Comparison of ENCODE assay signal across 8 cellular contexts in the genomic region with DNA sequence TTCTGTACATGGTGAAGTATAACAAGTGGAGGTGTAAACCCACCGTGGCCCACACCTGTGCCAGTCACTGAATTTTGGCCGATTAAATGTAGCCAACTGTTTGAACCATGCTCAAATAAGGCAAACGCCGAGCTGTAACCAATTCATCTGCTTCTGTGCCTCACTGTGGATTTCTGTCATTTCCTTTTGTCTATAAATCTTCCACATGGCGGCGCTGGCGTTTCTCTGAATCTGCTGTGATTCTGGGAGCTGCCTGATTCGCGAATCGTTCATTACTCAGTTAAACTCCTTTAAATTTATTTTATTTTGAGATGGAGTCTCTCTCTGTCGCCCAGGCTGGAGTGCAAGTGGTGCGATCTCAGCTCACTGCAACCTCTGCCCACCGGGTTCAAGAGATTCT. TPM values are rescaled to one million over a fixed set of nuclear protein-coding genes. Genes with fewer than 3 reads are reported as not detected.
DNase-seq lines count a peak whose midpoint lies in the region; ATAC-seq and TF ChIP-seq lines count a peak whose summit lies in the region.

No MANE protein-coding gene starts in this region.

- no peaks in the 10 kb centered on the region for H3K4me1 Mint-ChIP-seq in activated T-cell treated with anti-CD3 and anti-CD28 coated beads, Interleukin-2, amount 50 U/mL, for 72 hours (ENCODE audit: low read depth)
- no peaks in the 10 kb centered on the region for H3K4me1 Mint-ChIP-seq in CD4-positive, alpha-beta T cell (ENCODE audit: low read depth)

- no peak for TF ChIP-seq EP300 in Ishikawa (IDR thresholded peaks at IDR 0.05; ENCODE audit: borderline replicate concordance)

- H3K36me3 Mint-ChIP-seq in activated T-cell treated with anti-CD3 and anti-CD28 coated beads, Interleukin-2, amount 50 U/mL, for 72 hours (ENCODE audit: insufficient read depth in 2 of 2): no peaks in the 10 kb centered on the region
- H3K36me3 Mint-ChIP-seq in CD4-positive, alpha-beta T cell (ENCODE audit: low read depth): no peaks in the 10 kb centered on the region

- no peak overlapping the region for H3K4me3 ChIP-seq in mesenchymal stem cell (ENCODE audit: insufficient read depth in 1 of 2, low read depth in 1 of 2, low read length in 2 of 2)

- H3K36me3 ChIP-seq in mesenchymal stem cell (ENCODE audit: control insufficient read depth in 1 of 2, insufficient read depth in 2 of 2, low read depth in 1 of 2, low read length in 2 of 2): no peaks in the 10 kb centered on the region

- H3K27ac Mint-ChIP-seq in activated T-cell treated with anti-CD3 and anti-CD28 coated beads, Interleukin-2, amount 50 U/mL, for 72 hours: no peak overlapping the region
- no peak overlapping the region for H3K27ac Mint-ChIP-seq in CD4-positive, alpha-beta T cell

- H3K27me3 ChIP-seq in mesenchymal stem cell (ENCODE audit: control insufficient read depth in 1 of 2, insufficient read depth in 1 of 2, low read length in 2 of 2): peaks cover 0 to 38% of the 10 kb centered on the region in 2 experiments
- H3K27me3 ChIP-seq in CD4-positive, alpha-beta T cell (ENCODE audit: control insufficient read depth, insufficient read depth, low read length): no peaks in the 10 kb centered on the region

- H3K14ac ChIP-seq in mesenchymal stem cell (ENCODE audit: low read length in 2 of 2): no peak overlapping the region

- no peak overlapping the region for H3K23ac ChIP-seq in mesenchymal stem cell (ENCODE audit: low read length in 2 of 2)

- peaks cover 2% of the 10 kb centered on the region for H3K4me1 ChIP-seq in mesenchymal stem cell (ENCODE audit: control insufficient read depth, insufficient read depth, low read depth, low read length)

- DNase-seq in EH (ENCODE audit: low read depth): peak; percentile 32
- peak; percentile 12 to 30 for DNase-seq in activated T-cell treated with anti-CD3 and anti-CD28 coated beads, Interleukin-2, amount 50 U/mL, for 72 hours
- peak; percentile 6 for DNase-seq in mesenchymal stem cell
- no peak for DNase-seq in NCI-H1048 (lab: John Stamatoyannopoulos, UW)
- DNase-seq in NCI-H524 treated with DMSO at 0.1 percent for 48 hours (lab: John Stamatoyannopoulos, UW): no peak
- DNase-seq in CD4-positive, alpha-beta T cell: no peak

- WGBS in mesenchymal stem cell: 58% methylated on average over 10 of the region's 13 CpGs

- H2BK12ac ChIP-seq in mesenchymal stem cell (ENCODE audit: low read length in 2 of 2): no peak overlapping the region

- POLR2A ChIA-PET in CD4-positive, alpha-beta T cell (lab: Charles Lee): no interaction called here

- H2BK120ac ChIP-seq in mesenchymal stem cell (ENCODE audit: low read depth, low read length): no peak overlapping the region

- CTCF ChIA-PET in CD4-positive, alpha-beta T cell (lab: Charles Lee): interaction anchor here (0.6 kb wide), 1 partner anchor 523 kb away, joined by 3 read pairs; no protein-coding TSS in a partner anchor

- intact Hi-C loops in CD4-positive, alpha-beta T cell (cut with DNase I, micrococcal nuclease): no loop called here

- TF ChIP-seq CTCF in CD4-positive, alpha-beta T cell (IDR thresholded peaks at IDR 0.05): no peak

- peak; percentile 39 for TF ChIP-seq RAD21 in Ishikawa (IDR thresholded peaks at IDR 0.05; ENCODE audit: low read depth)

- peaks cover 48% of the 10 kb centered on the region for H3K27me3 Mint-ChIP-seq in activated T-cell treated with anti-CD3 and anti-CD28 coated beads, Interleukin-2, amount 50 U/mL, for 72 hours (ENCODE audit: low read depth)
- H3K27me3 Mint-ChIP-seq in CD4-positive, alpha-beta T cell: no peaks in the 10 kb centered on the region

- no peaks in the 10 kb centered on the region for H3K9me3 ChIP-seq in mesenchymal stem cell (ENCODE audit: control insufficient read depth, low read length)
- H3K9me3 ChIP-seq in CD4-positive, alpha-beta T cell (ENCODE audit: control insufficient read depth, low read length): no peaks in the 10 kb centered on the region

- H3K4ac ChIP-seq in mesenchymal stem cell (ENCODE audit: low read depth in 1 of 2, low read length in 2 of 2): no peak overlapping the region

- no peak overlapping the region for H2AK5ac ChIP-seq in mesenchymal stem cell (ENCODE audit: low read length, severe bottlenecking)

- no peak overlapping the region for H2BK5ac ChIP-seq in mesenchymal stem cell (ENCODE audit: low read depth, low read length, poor library complexity, severe bottlenecking)

- no peaks in the 10 kb centered on the region for H3K9me3 Mint-ChIP-seq in activated T-cell treated with anti-CD3 and anti-CD28 coated beads, Interleukin-2, amount 50 U/mL, for 72 hours
- H3K9me3 Mint-ChIP-seq in CD4-positive, alpha-beta T cell: no peaks in the 10 kb centered on the region

- no peak for ATAC-seq in activated T-cell treated with anti-CD3 and anti-CD28 coated beads, Interleukin-2, amount 50 U/mL, for 72 hours (replicated peaks in 1 of 2)
- no peak for ATAC-seq in CD4-positive, alpha-beta T cell (ENCODE audit: poor library complexity)
- ATAC-seq in GM19452 (IDR thresholded peaks at IDR 0.05; ENCODE audit: unreplicated experiment): no peak

- no peak overlapping the region for H4K8ac ChIP-seq in mesenchymal stem cell (ENCODE audit: low read length)

- no peak overlapping the region for H2AFZ ChIP-seq in mesenchymal stem cell (ENCODE audit: low read depth, low read length)

- H3K4me3 Mint-ChIP-seq in activated T-cell treated with anti-CD3 and anti-CD28 coated beads, Interleukin-2, amount 50 U/mL, for 72 hours: no peak overlapping the region
- H3K4me3 Mint-ChIP-seq in CD4-positive, alpha-beta T cell: no peak overlapping the region

- no peak overlapping the region for H2BK15ac ChIP-seq in mesenchymal stem cell (ENCODE audit: low read depth, poor library complexity, severe bottlenecking)

- no peak overlapping the region for H3K9ac ChIP-seq in mesenchymal stem cell (ENCODE audit: low read length)

- H4K91ac ChIP-seq in mesenchymal stem cell (ENCODE audit: low read length): no peak overlapping the region

- no peak overlapping the region for H3K27ac ChIP-seq in mesenchymal stem cell (ENCODE audit: low read length, poor library complexity, severe bottlenecking)
- H3K27ac ChIP-seq in CD4-positive, alpha-beta T cell (ENCODE audit: low read depth, low read length): no peak overlapping the region

- H3K18ac ChIP-seq in mesenchymal stem cell (ENCODE audit: low read depth in 1 of 2, low read length in 2 of 2): no peak overlapping the region

- no peaks in the 10 kb centered on the region for H3K79me1 ChIP-seq in mesenchymal stem cell (replicated peaks; ENCODE audit: low read length, poor library complexity, severe bottlenecking)

- H3K4me2 ChIP-seq in mesenchymal stem cell (ENCODE audit: low read length, poor library complexity, severe bottlenecking): no peak overlapping the region

TF ChIP-seq in Ishikawa, 13 proteins besides CTCF, POLR2A, EP300 and RAD21:
- TF ChIP-seq EGR1 (IDR thresholded peaks at IDR 0.05) (no peak), YY1 (IDR thresholded peaks at IDR 0.05; ENCODE audit: low read depth) (no peak), TEAD4 (IDR thresholded peaks at IDR 0.05) (no peak), FOXM1 (IDR thresholded peaks at IDR 0.05; ENCODE audit: borderline replicate concordance, low read depth) (no peak), CREB1 (IDR thresholded peaks at IDR 0.05; ENCODE audit: low read depth) (no peak), TAF1 (IDR thresholded peaks at IDR 0.05; ENCODE audit: low read depth) (no peak), CEBPB (IDR thresholded peaks at IDR 0.05) (no peak), NFIC (IDR thresholded peaks at IDR 0.05) (no peak), TCF12 (IDR thresholded peaks at IDR 0.05; ENCODE audit: low read depth) (no peak), ZBTB7A (IDR thresholded peaks at IDR 0.05; ENCODE audit: low read depth) (no peak)
- TF ChIP-seq, protein P1, sequence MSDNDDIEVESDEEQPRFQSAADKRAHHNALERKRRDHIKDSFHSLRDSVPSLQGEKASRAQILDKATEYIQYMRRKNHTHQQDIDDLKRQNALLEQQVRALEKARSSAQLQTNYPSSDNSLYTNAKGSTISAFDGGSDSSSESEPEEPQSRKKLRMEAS (IDR thresholded peaks at IDR 0.05): no peak
- TF ChIP-seq, protein P2, sequence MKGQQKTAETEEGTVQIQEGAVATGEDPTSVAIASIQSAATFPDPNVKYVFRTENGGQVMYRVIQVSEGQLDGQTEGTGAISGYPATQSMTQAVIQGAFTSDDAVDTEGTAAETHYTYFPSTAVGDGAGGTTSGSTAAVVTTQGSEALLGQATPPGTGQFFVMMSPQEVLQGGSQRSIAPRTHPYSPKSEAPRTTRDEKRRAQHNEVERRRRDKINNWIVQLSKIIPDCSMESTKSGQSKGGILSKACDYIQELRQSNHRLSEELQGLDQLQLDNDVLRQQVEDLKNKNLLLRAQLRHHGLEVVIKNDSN (IDR thresholded peaks at IDR 0.05): no peak
- TF ChIP-seq, protein P3, sequence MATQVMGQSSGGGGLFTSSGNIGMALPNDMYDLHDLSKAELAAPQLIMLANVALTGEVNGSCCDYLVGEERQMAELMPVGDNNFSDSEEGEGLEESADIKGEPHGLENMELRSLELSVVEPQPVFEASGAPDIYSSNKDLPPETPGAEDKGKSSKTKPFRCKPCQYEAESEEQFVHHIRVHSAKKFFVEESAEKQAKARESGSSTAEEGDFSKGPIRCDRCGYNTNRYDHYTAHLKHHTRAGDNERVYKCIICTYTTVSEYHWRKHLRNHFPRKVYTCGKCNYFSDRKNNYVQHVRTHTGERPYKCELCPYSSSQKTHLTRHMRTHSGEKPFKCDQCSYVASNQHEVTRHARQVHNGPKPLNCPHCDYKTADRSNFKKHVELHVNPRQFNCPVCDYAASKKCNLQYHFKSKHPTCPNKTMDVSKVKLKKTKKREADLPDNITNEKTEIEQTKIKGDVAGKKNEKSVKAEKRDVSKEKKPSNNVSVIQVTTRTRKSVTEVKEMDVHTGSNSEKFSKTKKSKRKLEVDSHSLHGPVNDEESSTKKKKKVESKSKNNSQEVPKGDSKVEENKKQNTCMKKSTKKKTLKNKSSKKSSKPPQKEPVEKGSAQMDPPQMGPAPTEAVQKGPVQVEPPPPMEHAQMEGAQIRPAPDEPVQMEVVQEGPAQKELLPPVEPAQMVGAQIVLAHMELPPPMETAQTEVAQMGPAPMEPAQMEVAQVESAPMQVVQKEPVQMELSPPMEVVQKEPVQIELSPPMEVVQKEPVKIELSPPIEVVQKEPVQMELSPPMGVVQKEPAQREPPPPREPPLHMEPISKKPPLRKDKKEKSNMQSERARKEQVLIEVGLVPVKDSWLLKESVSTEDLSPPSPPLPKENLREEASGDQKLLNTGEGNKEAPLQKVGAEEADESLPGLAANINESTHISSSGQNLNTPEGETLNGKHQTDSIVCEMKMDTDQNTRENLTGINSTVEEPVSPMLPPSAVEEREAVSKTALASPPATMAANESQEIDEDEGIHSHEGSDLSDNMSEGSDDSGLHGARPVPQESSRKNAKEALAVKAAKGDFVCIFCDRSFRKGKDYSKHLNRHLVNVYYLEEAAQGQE (IDR thresholded peaks at IDR 0.05; ENCODE audit: low read depth): no peak
TF ChIP-seq in Ishikawa: peak in this region for 0.

RNA-seq across cellular contexts. Expression of gene SUPT20HL2, which starts 19.2 kb away (rescaled TPM):
- total RNA-seq in activated T-cell treated with anti-CD3 and anti-CD28 coated beads, Interleukin-2, amount 50 U/mL, for 72 hours: not detected
- polyA plus RNA-seq in mesenchymal stem cell (2013, experiment 1 of 2): not detected
- polyA plus RNA-seq in mesenchymal stem cell (2013, experiment 2 of 2): not detected
- not detected for total RNA-seq in CD4-positive, alpha-beta T cell

Comparison
In these comparisons a context has a peak if more than half of its experiments do, and no peak if none do; other contexts are left out.
1. DNase-seq: peak in EH (single experiment), activated T-cell treated with anti-CD3 and anti-CD28 coated beads, Interleukin-2, amount 50 U/mL, for 72 hours (2 of 2) and mesenchymal stem cell (single experiment); none in NCI-H1048 (single experiment), NCI-H524 treated with DMSO at 0.1 percent for 48 hours (single experiment) and CD4-positive, alpha-beta T cell (0 of 10).